In genomic region chr2:180980185-180980942, GRCh38 we compare ENCODE assay signal across 8 cellular contexts. TPM values are rescaled to one million over a fixed set of nuclear protein-coding genes. Genes with fewer than 3 reads are reported as not detected.
A peak's percentile ranks its signal among the peaks of the same experiment; 100 is the strongest.
DNase-seq lines count a peak whose midpoint lies in the region; ATAC-seq, FAIRE-seq and TF ChIP-seq lines count a peak whose summit lies in the region.

UBE2E3 (plus strand) TSS chr2:180980605; CDS start chr2:180982043, 1,438 bp downstream.

- in situ Hi-C loops in SK-MEL-5 (cut with HindIII; ENCODE audit: low pct_unique_long_range_greater_than_20kb, low sequenced_read_pairs): no loop called here

- DNase-seq in DMS79 treated with DMSO at 0.1 percent for 48 hours (lab: John Stamatoyannopoulos, UW) (peak; percentile 51), SK-MEL-5 (ENCODE audit: low read depth, low spot score) (peak; percentile 67), frontal cortex (ENCODE audit: low spot score in 2 of 2) (peak; percentile 85 to 89), substantia nigra (lab: John Stamatoyannopoulos, UW) (peak; percentile 20 to 93 (median 82))
- DNase-seq in activated naive CD4-positive, alpha-beta T cell treated with Interleukin-2 at 50 U/mL for 16 hours: peak; percentile 81

- no peaks in the 10 kb centered on the region for H3K36me3 ChIP-seq in neutrophil

- TF ChIP-seq RAD21 in Ishikawa (IDR thresholded peaks at IDR 0.05; ENCODE audit: low read depth): peak; percentile 46; the same call in 1 of the 2 replicates

- TF ChIP-seq CTCF in neutrophil (IDR thresholded peaks at IDR 0.05): peak; percentile 72

- H3K27me3 ChIP-seq in neutrophil: peaks cover 40% of the 10 kb centered on the region

- no peak for TF ChIP-seq EP300 in Ishikawa (IDR thresholded peaks at IDR 0.05; ENCODE audit: borderline replicate concordance)

- H3K4me3 ChIP-seq in neutrophil (ENCODE audit: low read depth in 1 of 2, low read length in 1 of 2): peak within 1 kb of the TSS; percentile 65 to 71

- H3K27ac ChIP-seq in neutrophil: peak within 1 kb of the TSS; percentile 74
- H3K27ac ChIP-seq in substantia nigra (ENCODE audit: low read depth, low read length, poor library complexity, severe bottlenecking): peak within 1 kb of the TSS; percentile 91

- no peaks in the 10 kb centered on the region for H3K9me3 ChIP-seq in neutrophil

- FAIRE-seq in frontal cortex (lab: Jason Lieb, UNC): no peak

- H3K4me1 ChIP-seq in neutrophil (ENCODE audit: control insufficient read depth in 1 of 2, insufficient read depth in 1 of 2, low read depth in 1 of 2, low read length in 1 of 2): peaks cover 18 to 20% of the 10 kb centered on the region in 2 experiments

- peak; percentile 78 for ATAC-seq in GM21528 (IDR thresholded peaks at IDR 0.05; ENCODE audit: low FRiP score, unreplicated experiment)

TF ChIP-seq in Ishikawa, 13 proteins besides CTCF, POLR2A, EP300 and RAD21:
- TF ChIP-seq TEAD4 (IDR thresholded peaks at IDR 0.05): 0 out of 2 replicates have a peak, but pooled peaks have one; percentile 4
- no peak for TF ChIP-seq CEBPB (IDR thresholded peaks at IDR 0.05)
- peak; percentile 74; the same call in 1 of the 2 replicates for TF ChIP-seq ZBTB7A (IDR thresholded peaks at IDR 0.05; ENCODE audit: low read depth)
- peak; percentile 71; the same call in 1 of the 2 replicates for TF ChIP-seq NFIC (IDR thresholded peaks at IDR 0.05)
- peak; percentile 14; the same call in 1 of the 2 replicates for TF ChIP-seq TAF1 (IDR thresholded peaks at IDR 0.05; ENCODE audit: low read depth)
- TF ChIP-seq CREB1 (IDR thresholded peaks at IDR 0.05; ENCODE audit: low read depth): no peak
- TF ChIP-seq EGR1 (IDR thresholded peaks at IDR 0.05): peak; percentile 86
- TF ChIP-seq USF1 (IDR thresholded peaks at IDR 0.05): no peak
- TF ChIP-seq REST (IDR thresholded peaks at IDR 0.05; ENCODE audit: low read depth): no peak

RNA-seq across cellular contexts. Expression of gene UBE2E3, which starts in this region (rescaled TPM):
- 40.0 and 46.9 TPM in 2 replicates for total RNA-seq in SK-MEL-5 (2014; rRNA removed; shearing (Covaris generic))
- 61.7 and 67.2 TPM in 2 replicates for polyA plus RNA-seq in SK-MEL-5 (2015; cell fraction: cytosol; rRNA removed)
- 13.0 and 22.3 TPM in 2 replicates for polyA plus RNA-seq in SK-MEL-5 (2015; cell fraction: nucleus; rRNA removed)
- 150 TPM for total RNA-seq in frontal cortex

Comparison
In these comparisons a context has a peak if more than half of its experiments do, and no peak if none do; other contexts are left out.
1. Peak in every context shown above with its lines: DNase-seq, ATAC-seq, H3K4me3 ChIP-seq and H3K27ac ChIP-seq.